8 cellular contexts compared by ENCODE assay signal in genomic region chr5:109656829-109657228, GRCh38. TPM values are rescaled to one million over a fixed set of nuclear protein-coding genes. Genes with fewer than 3 reads are reported as not detected.
DNase-seq lines count a peak whose midpoint lies in the region; ATAC-seq and TF ChIP-seq lines count a peak whose summit lies in the region.

No MANE protein-coding gene starts in this region.

- peak overlapping the region; percentile 54 for H3K4me3 Mint-ChIP-seq in stimulated activated naive CD8-positive, alpha-beta T cell treated with anti-CD3 and anti-CD28 coated beads, Interleukin-15, Interleukin-2, amounts not matched to agents 100 ng/mL and 50 ng/mL, for 24 hours

- H3K27ac Mint-ChIP-seq in stimulated activated naive CD8-positive, alpha-beta T cell treated with anti-CD3 and anti-CD28 coated beads, Interleukin-15, Interleukin-2, amounts not matched to agents 100 ng/mL and 50 ng/mL, for 24 hours, result peak overlapping the region; percentile 78

- ATAC-seq in GM21423 (IDR thresholded peaks at IDR 0.05; ENCODE audit: unreplicated experiment) (peak; percentile 79), SK-N-SH treated with all-trans-retinoic acid at 6 μM for 48 hours (peak; percentile 86)

- H3K27me3 Mint-ChIP-seq in stimulated activated naive CD8-positive, alpha-beta T cell treated with anti-CD3 and anti-CD28 coated beads, Interleukin-15, Interleukin-2, amounts not matched to agents 100 ng/mL and 50 ng/mL, for 24 hours, result peaks cover 13% of the 10 kb centered on the region

- no peaks in the 10 kb centered on the region for H3K9me3 Mint-ChIP-seq in stimulated activated naive CD8-positive, alpha-beta T cell treated with anti-CD3 and anti-CD28 coated beads, Interleukin-15, Interleukin-2, amounts not matched to agents 100 ng/mL and 50 ng/mL, for 24 hours

- DNase-seq in astrocyte of the hippocampus (ENCODE audit: low read depth, low spot score) (peak; percentile 80), left kidney (ENCODE audit: low read depth, low spot score) (peak; percentile 22), NCI-H1417 treated with DMSO at 0.1 percent for 48 hours (lab: John Stamatoyannopoulos, UW) (no peak), HT-29 (ENCODE audit: low spot score) (no peak)
- no peak for DNase-seq in effector CD8-positive, alpha-beta T cell (lab: John Stamatoyannopoulos, UW)

- H3K4me1 Mint-ChIP-seq in stimulated activated naive CD8-positive, alpha-beta T cell treated with anti-CD3 and anti-CD28 coated beads, Interleukin-15, Interleukin-2, amounts not matched to agents 100 ng/mL and 50 ng/mL, for 24 hours (ENCODE audit: low read depth), result peaks cover 39% of the 10 kb centered on the region

- no peaks in the 10 kb centered on the region for H3K36me3 Mint-ChIP-seq in stimulated activated naive CD8-positive, alpha-beta T cell treated with anti-CD3 and anti-CD28 coated beads, Interleukin-15, Interleukin-2, amounts not matched to agents 100 ng/mL and 50 ng/mL, for 24 hours (ENCODE audit: low read depth)

TF ChIP-seq in SK-N-SH treated with all-trans-retinoic acid at 6 μM for 48 hours, 23 proteins besides CTCF, POLR2A, EP300 and RAD21:
- TF ChIP-seq ZNF8 (CRISPR knock-in tag; IDR thresholded peaks at IDR 0.05), result no peak
- no peak for TF ChIP-seq TOX (CRISPR knock-in tag; IDR thresholded peaks at IDR 0.05; ENCODE audit: borderline replicate concordance)
- TF ChIP-seq GLIS3 (CRISPR knock-in tag; IDR thresholded peaks at IDR 0.05), result no peak
- no peak for TF ChIP-seq PATZ1 (CRISPR knock-in tag; IDR thresholded peaks at IDR 0.05; ENCODE audit: borderline replicate concordance)
- no peak for TF ChIP-seq RARB (CRISPR knock-in tag; IDR thresholded peaks at IDR 0.05)
- TF ChIP-seq ESRRG (CRISPR knock-in tag; IDR thresholded peaks at IDR 0.05), result no peak
- no peak for TF ChIP-seq ZFP30 (CRISPR knock-in tag; IDR thresholded peaks at IDR 0.05)
- no peak for TF ChIP-seq ARNTL (CRISPR knock-in tag; IDR thresholded peaks at IDR 0.05; ENCODE audit: borderline replicate concordance, low read depth)
- TF ChIP-seq TSHZ2 (CRISPR knock-in tag; IDR thresholded peaks at IDR 0.05), result no peak
- no peak for TF ChIP-seq CREB5 (CRISPR knock-in tag; IDR thresholded peaks at IDR 0.05; ENCODE audit: low read depth)
- TF ChIP-seq ISL1 (CRISPR knock-in tag; IDR thresholded peaks at IDR 0.05), result no peak
- TF ChIP-seq POU6F1 (CRISPR knock-in tag; IDR thresholded peaks at IDR 0.05; ENCODE audit: borderline replicate concordance, low read depth), result no peak
- no peak for TF ChIP-seq BACH2 (CRISPR knock-in tag; IDR thresholded peaks at IDR 0.05; ENCODE audit: borderline replicate concordance)
- TF ChIP-seq TCF4 (CRISPR knock-in tag; IDR thresholded peaks at IDR 0.05; ENCODE audit: borderline replicate concordance), result no peak
- no peak for TF ChIP-seq ZNF565 (CRISPR knock-in tag; conservative IDR thresholded peaks at IDR 0.05; ENCODE audit: low read depth)
- no peak for TF ChIP-seq CSDC2 (CRISPR knock-in tag; IDR thresholded peaks at IDR 0.05)

RNA-seq across cellular contexts. Expression of gene MAN2A1, which starts 32.9 kb away (rescaled TPM):
- total RNA-seq in HT-29 (2014; rRNA removed; shearing (Covaris generic)), result 22.2 and 22.8 TPM in 2 replicates

Comparison
In these comparisons a context has a peak if more than half of its experiments do, and no peak if none do; other contexts are left out.
1. DNase-seq: peak in astrocyte of the hippocampus (single experiment) and left kidney (single experiment); none in NCI-H1417 treated with DMSO at 0.1 percent for 48 hours (single experiment), effector CD8-positive, alpha-beta T cell (single experiment) and HT-29 (single experiment).